30 cellular contexts compared by ENCODE assay signal in the genomic region with DNA sequence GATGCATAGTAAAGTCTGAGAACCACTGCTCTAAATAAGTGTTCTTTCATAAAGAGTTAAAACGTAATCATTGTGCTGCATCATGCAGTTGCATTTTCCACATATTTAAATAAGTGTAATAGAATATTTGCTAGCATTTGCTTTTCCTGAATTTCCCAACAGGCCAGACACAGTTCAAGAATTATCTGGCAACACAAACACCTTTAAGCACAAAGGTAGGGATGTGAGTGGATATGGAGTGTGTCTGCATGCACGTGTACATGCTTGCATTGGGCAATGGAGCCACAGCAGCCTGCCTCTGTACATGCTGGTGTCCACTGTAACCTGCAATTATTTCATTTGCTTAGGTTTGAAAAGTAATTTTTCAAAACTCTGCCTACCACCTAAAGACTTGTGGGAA.
"Had no signal": no experiment of that assay in that cellular context is flagged by ENCODE, and none has a peak within 500 bp of the region (broad histone marks: within the 10 kb centered on the region; RNA-seq: fewer than 3 reads in every experiment).

No MANE protein-coding gene starts in this region.

- H3K4me3 Mint-ChIP-seq: activated CD4-positive, alpha-beta memory T cell treated with anti-CD3 and anti-CD28 coated beads for 36 hours; activated CD4-positive, alpha-beta T cell treated with anti-CD3 and anti-CD28 coated beads for 36 hours; activated CD4-positive, alpha-beta T cell treated with anti-CD3 and anti-CD28 coated beads, Interleukin-2, amount 10 ng/mL, durations not matched to agents 24 days and 14 days; activated CD8-positive, alpha-beta memory T cell treated with anti-CD3 and anti-CD28 coated beads, Interleukin-2, amount 10 ng/mL, durations not matched to agents 7 days and 5 days; activated CD8-positive, alpha-beta T cell treated with anti-CD3 and anti-CD28 coated beads, Interleukin-2, amount 10 ng/mL, durations not matched to agents 7 days and 5 days; activated naive CD4-positive, alpha-beta T cell treated with anti-CD3 and anti-CD28 coated beads, Interleukin-2, amount 10 ng/mL, durations not matched to agents 7 days and 5 days; activated naive CD8-positive, alpha-beta T cell treated with anti-CD3 and anti-CD28 coated beads, Interleukin-2, amount 10 ng/mL, durations not matched to agents 7 days and 5 days; endodermal cell had no signal

- H3K27me3 Mint-ChIP-seq: activated CD4-positive, alpha-beta memory T cell treated with anti-CD3 and anti-CD28 coated beads for 36 hours; activated CD4-positive, alpha-beta T cell treated with anti-CD3 and anti-CD28 coated beads for 36 hours; activated CD4-positive, alpha-beta T cell treated with anti-CD3 and anti-CD28 coated beads, Interleukin-2, amount 10 ng/mL, durations not matched to agents 24 days and 14 days; activated naive CD4-positive, alpha-beta T cell treated with anti-CD3 and anti-CD28 coated beads, Interleukin-2, amount 10 ng/mL, durations not matched to agents 7 days and 5 days; activated naive CD8-positive, alpha-beta T cell treated with anti-CD3 and anti-CD28 coated beads, Interleukin-2, amount 10 ng/mL, durations not matched to agents 7 days and 5 days had no signal

- DNase-seq: activated CD4-positive, alpha-beta memory T cell treated with anti-CD3 and anti-CD28 coated beads for 36 hours; activated CD4-positive, alpha-beta T cell treated with anti-CD3 and anti-CD28 coated beads for 36 hours; activated CD4-positive, alpha-beta T cell treated with anti-CD3 and anti-CD28 coated beads, Interleukin-2, amount 10 ng/mL, durations not matched to agents 24 days and 14 days; activated CD4-positive, CD25-positive, alpha-beta regulatory T cell; activated CD4-positive, CD25-positive, alpha-beta regulatory T cell treated with anti-CD3 and anti-CD28 coated beads, Interleukin-2, amount 50 U/mL, for 72 hours; activated CD8-positive, alpha-beta memory T cell treated with anti-CD3 and anti-CD28 coated beads, Interleukin-2, amount 10 ng/mL, durations not matched to agents 7 days and 5 days; activated CD8-positive, alpha-beta memory T cell treated with anti-CD3 and anti-CD28 coated beads, Interleukin-2, amount 50 U/mL, for 4 hours; activated CD8-positive, alpha-beta T cell treated with anti-CD3 and anti-CD28 coated beads, Interleukin-2, amount 10 ng/mL, durations not matched to agents 7 days and 5 days; activated gamma-delta T cell; activated naive CD4-positive, alpha-beta T cell; activated naive CD4-positive, alpha-beta T cell treated with anti-CD3 and anti-CD28 coated beads, Interleukin-2, amount 10 ng/mL, durations not matched to agents 7 days and 5 days; activated naive CD8-positive, alpha-beta T cell treated with anti-CD3 and anti-CD28 coated beads, Interleukin-2, amount 10 ng/mL, durations not matched to agents 7 days and 5 days; activated T-cell treated with anti-CD3 and anti-CD28 coated beads, Interleukin-2, amount 50 U/mL, for 1 hour; activated T-cell treated with anti-CD3 and anti-CD28 coated beads, Interleukin-2, amount 50 U/mL, for 48 hours; amniotic stem cell; anterior cingulate cortex; brain microvascular endothelial cell; caudate nucleus; cortex of kidney; dorsolateral prefrontal cortex; effector memory CD4-positive, alpha-beta T cell; endodermal cell; foreskin fibroblast; heart right ventricle; T-helper 2 cell had no signal

- FAIRE-seq: astrocyte, colon, frontal cortex had no signal

- H3K27me3 ChIP-seq: brain microvascular endothelial cell, dorsolateral prefrontal cortex, heart right ventricle had no signal

- H3K27ac ChIP-seq: brain microvascular endothelial cell, dorsolateral prefrontal cortex, heart right ventricle had no signal

- ATAC-seq: activated CD4-positive, alpha-beta T cell treated with anti-CD3 and anti-CD28 coated beads for 36 hours; activated CD8-positive, alpha-beta memory T cell treated with anti-CD3 and anti-CD28 coated beads, Interleukin-2, amount 10 ng/mL, durations not matched to agents 7 days and 5 days; activated CD8-positive, alpha-beta T cell treated with anti-CD3 and anti-CD28 coated beads, Interleukin-2, amount 10 ng/mL, durations not matched to agents 7 days and 5 days; activated naive CD4-positive, alpha-beta T cell treated with anti-CD3 and anti-CD28 coated beads, Interleukin-2, amount 50 U/mL, for 72 hours; esophagus mucosa had no signal

- H3K4me3 ChIP-seq: dorsolateral prefrontal cortex, heart right ventricle had no signal

- H3K36me3 ChIP-seq: brain microvascular endothelial cell, heart right ventricle had no signal

- H3K4me1 Mint-ChIP-seq: activated CD4-positive, alpha-beta T cell treated with anti-CD3 and anti-CD28 coated beads for 36 hours; activated CD4-positive, alpha-beta T cell treated with anti-CD3 and anti-CD28 coated beads, Interleukin-2, amount 10 ng/mL, durations not matched to agents 24 days and 14 days; activated CD8-positive, alpha-beta memory T cell treated with anti-CD3 and anti-CD28 coated beads, Interleukin-2, amount 10 ng/mL, durations not matched to agents 7 days and 5 days; activated naive CD4-positive, alpha-beta T cell treated with anti-CD3 and anti-CD28 coated beads, Interleukin-2, amount 10 ng/mL, durations not matched to agents 7 days and 5 days; activated naive CD8-positive, alpha-beta T cell treated with anti-CD3 and anti-CD28 coated beads, Interleukin-2, amount 10 ng/mL, durations not matched to agents 7 days and 5 days; endodermal cell had no signal

- H3K27ac Mint-ChIP-seq: activated CD4-positive, alpha-beta memory T cell treated with anti-CD3 and anti-CD28 coated beads for 36 hours; activated CD4-positive, alpha-beta T cell treated with anti-CD3 and anti-CD28 coated beads for 36 hours; activated CD4-positive, alpha-beta T cell treated with anti-CD3 and anti-CD28 coated beads, Interleukin-2, amount 10 ng/mL, durations not matched to agents 24 days and 14 days; activated CD8-positive, alpha-beta memory T cell treated with anti-CD3 and anti-CD28 coated beads, Interleukin-2, amount 10 ng/mL, durations not matched to agents 7 days and 5 days; activated CD8-positive, alpha-beta T cell treated with anti-CD3 and anti-CD28 coated beads, Interleukin-2, amount 10 ng/mL, durations not matched to agents 7 days and 5 days; activated naive CD4-positive, alpha-beta T cell treated with anti-CD3 and anti-CD28 coated beads, Interleukin-2, amount 10 ng/mL, durations not matched to agents 7 days and 5 days; activated naive CD4-positive, alpha-beta T cell treated with anti-CD3 and anti-CD28 coated beads, Interleukin-2, amount 50 U/mL, for 72 hours; activated naive CD8-positive, alpha-beta T cell treated with anti-CD3 and anti-CD28 coated beads, Interleukin-2, amount 10 ng/mL, durations not matched to agents 7 days and 5 days; endodermal cell had no signal

- H3K9me3 Mint-ChIP-seq: activated CD4-positive, alpha-beta memory T cell treated with anti-CD3 and anti-CD28 coated beads for 36 hours; activated CD4-positive, alpha-beta T cell treated with anti-CD3 and anti-CD28 coated beads, Interleukin-2, amount 10 ng/mL, durations not matched to agents 24 days and 14 days; activated naive CD4-positive, alpha-beta T cell treated with anti-CD3 and anti-CD28 coated beads, Interleukin-2, amount 50 U/mL, for 72 hours had no signal

- H3K36me3 Mint-ChIP-seq: activated CD4-positive, alpha-beta memory T cell treated with anti-CD3 and anti-CD28 coated beads for 36 hours; activated naive CD4-positive, alpha-beta T cell treated with anti-CD3 and anti-CD28 coated beads, Interleukin-2, amount 10 ng/mL, durations not matched to agents 7 days and 5 days; activated naive CD4-positive, alpha-beta T cell treated with anti-CD3 and anti-CD28 coated beads, Interleukin-2, amount 50 U/mL, for 72 hours; activated naive CD8-positive, alpha-beta T cell treated with anti-CD3 and anti-CD28 coated beads, Interleukin-2, amount 10 ng/mL, durations not matched to agents 7 days and 5 days had no signal
